33 cellular contexts compared by ENCODE assay signal in genomic region chr13:90188237-90188636, GRCh38.
A peak's percentile ranks its signal among the peaks of the same experiment; 100 is the strongest.
DNase-seq lines count a peak whose midpoint lies in the region; ATAC-seq, FAIRE-seq and TF ChIP-seq lines count a peak whose summit lies in the region.
"Had no signal": no experiment of that assay in that cellular context is flagged by ENCODE, and none has a peak within 500 bp of the region (broad histone marks: within the 10 kb centered on the region; RNA-seq: fewer than 3 reads in every experiment).

No MANE protein-coding gene starts in this region.

- H3F3A ChIP-seq in GM23248 (ENCODE audit: insufficient read depth) = no peaks in the 10 kb centered on the region

- H3K4me2 ChIP-seq in K562 (ENCODE audit: insufficient read depth, low read length) (no peak overlapping the region), GM23248 (ENCODE audit: unreplicated experiment) (no peak overlapping the region)
- H3K4me2 ChIP-seq: A549; BLaER1; BLaER1 treated with 17β-estradiol and CSF1 and Interleukin-3, amounts not matched to agents 10 nM and 100 nM had no signal

- H4K20me1 ChIP-seq in K562 (replicated peaks; ENCODE audit: control insufficient read depth, insufficient read depth, low read length) (no peaks in the 10 kb centered on the region), GM23248 (ENCODE audit: insufficient read depth) (no peaks in the 10 kb centered on the region)
- H4K20me1 ChIP-seq: BLaER1; BLaER1 treated with 17β-estradiol and CSF1 and Interleukin-3, amounts not matched to agents 10 nM and 100 nM had no signal

- WGBS in K562 (ENCODE audit: insufficient coverage, low coverage, missing lambda C conversion rate) = under 1% methylated on average over 4 of the region's 4 CpGs
- WGBS in GM23248 (ENCODE audit: low coverage in 1 of 2, low lambda C conversion rate in 2 of 2, missing lambda C conversion rate in 2 of 2), 2 experiments = 31% methylated on average over 4 of the region's 4 CpGs

- POLR2A ChIA-PET in HEK293T (lab: Yijun Ruan, JAX) (no interaction called here), K562 (lab: Yijun Ruan, JAX) (interaction anchor here (1.0 kb wide), 1 partner anchor 56 kb away, joined by 3 read pairs; no protein-coding TSS in a partner anchor)

- no peak for TF ChIP-seq POLR2A in K562 (conservative IDR thresholded peaks at IDR 0.05)

- H3K9me2 ChIP-seq in GM23248 (ENCODE audit: insufficient read depth) = no peaks in the 10 kb centered on the region

- no peak for TF ChIP-seq EP300 in K562 (IDR thresholded peaks at IDR 0.05; ENCODE audit: low read length)

- H3K4me3 ChIP-seq in K562 (no peak overlapping the region), GM23248 (no peak overlapping the region)
- H3K4me3 ChIP-seq: A549; BLaER1; BLaER1 treated with 17β-estradiol and CSF1 and Interleukin-3, amounts not matched to agents 10 nM and 100 nM had no signal

- no peak for TF ChIP-seq RAD21 in K562 (CRISPR knock-in tag; conservative IDR thresholded peaks at IDR 0.05 in 1 of 2, IDR thresholded peaks at IDR 0.05 in 1 of 2)

- CTCF ChIA-PET in HEK293T (lab: Yijun Ruan, JAX) = no interaction called here
- CTCF ChIA-PET in K562 (lab: Yijun Ruan, JAX; ENCODE audit: low intra/inter-chr PET ratio) = no interaction called here

- H2AFZ ChIP-seq in K562 (ENCODE audit: low read depth, low read length) = no peak overlapping the region
- H2AFZ ChIP-seq in GM23248 = no peak overlapping the region

- no peak for FAIRE-seq in K562 (lab: Jason Lieb, UNC)
- FAIRE-seq: A204.1, A549, D721Med had no signal

- no peak for ATAC-seq in K562
- ATAC-seq: A549; CD8-positive, alpha-beta T cell had no signal

- H3K4me1 ChIP-seq in K562 (replicated peaks in 1 of 2; ENCODE audit: control insufficient read depth in 2 of 2, insufficient read depth in 2 of 2, low read length in 2 of 2) (no peaks in the 10 kb centered on the region), GM23248 (ENCODE audit: insufficient read depth) (no peaks in the 10 kb centered on the region)
- H3K4me1 ChIP-seq: A549; BE2C; BLaER1; BLaER1 treated with 17β-estradiol and CSF1 and Interleukin-3, amounts not matched to agents 10 nM and 100 nM had no signal

- H3K27me3 ChIP-seq in K562 (ENCODE audit: control insufficient read depth in 2 of 2, insufficient read depth in 2 of 2, low read length in 2 of 2) (no peaks in the 10 kb centered on the region), GM23248 (replicated peaks; ENCODE audit: insufficient read depth) (no peaks in the 10 kb centered on the region)
- H3K27me3 ChIP-seq: BE2C; BLaER1; BLaER1 treated with 17β-estradiol and CSF1 and Interleukin-3, amounts not matched to agents 10 nM and 100 nM had no signal

- H3K27ac ChIP-seq in K562 (ENCODE audit: extremely low read depth, low read depth, low read length) (no peak overlapping the region), GM23248 (no peak overlapping the region)
- H3K27ac ChIP-seq: 22Rv1; A549; BLaER1; BLaER1 treated with 17β-estradiol and CSF1 and Interleukin-3, amounts not matched to agents 10 nM and 100 nM; C4-2B had no signal

- H3K9me3 ChIP-seq in K562 (replicated peaks; ENCODE audit: control insufficient read depth, insufficient read depth, low read depth, low read length) (peaks cover 8% of the 10 kb centered on the region; the same call in 1 of the 2 replicates), GM23248 (ENCODE audit: low read depth) (no peaks in the 10 kb centered on the region)
- H3K9me3 ChIP-seq: A549; BE2C; BLaER1; BLaER1 treated with 17β-estradiol and CSF1 and Interleukin-3, amounts not matched to agents 10 nM and 100 nM; Caco-2 had no signal

- in situ Hi-C loops in K562 (cut with MboI) (no loop called here), GM23248 (cut with MboI) (no loop called here)

- no peak overlapping the region for H3K9ac ChIP-seq in K562 (ENCODE audit: insufficient read depth in 1 of 2, low read depth in 2 of 2, low read length in 2 of 2)
- no peak overlapping the region for H3K9ac ChIP-seq in GM23248
- H3K9ac ChIP-seq: BLaER1; BLaER1 treated with 17β-estradiol and CSF1 and Interleukin-3, amounts not matched to agents 10 nM and 100 nM had no signal

- H3K36me3 ChIP-seq in K562 (ENCODE audit: control insufficient read depth, insufficient read depth, low read length) (no peaks in the 10 kb centered on the region), GM23248 (ENCODE audit: low read depth) (no peaks in the 10 kb centered on the region)
- H3K36me3 ChIP-seq: BE2C; BLaER1; BLaER1 treated with 17β-estradiol and CSF1 and Interleukin-3, amounts not matched to agents 10 nM and 100 nM had no signal

- TF ChIP-seq CTCF in K562 (IDR thresholded peaks at IDR 0.05 in 2 of 3, conservative IDR thresholded peaks at IDR 0.05 in 1 of 3; ENCODE audit: insufficient read depth in 2 of 3, low read depth in 1 of 3, low read length in 3 of 3) = no peak

- intact Hi-C loops in K562 (cut with micrococcal nuclease) = no loop called here

- no peak for DNase-seq in HEK293T (ENCODE audit: extremely low spot score)
- peak; percentile 3 for DNase-seq in NCI-H446 treated with DMSO at 0.1 percent for 48 hours (lab: John Stamatoyannopoulos, UW)
- DNase-seq in K562 (ENCODE audit: extremely low read depth in 1 of 4, low spot score in 3 of 4) = no peak
- no peak for DNase-seq in GM23248
- no peak for DNase-seq in T-helper 9 cell
- DNase-seq in NCI-H1048 (lab: John Stamatoyannopoulos, UW) = no peak
- DNase-seq: 8988T; ACHN; AML-193; BE2C; C1 segment of cervical spinal cord; Caco-2; Calu3; CD4-positive, alpha-beta memory T cell; CD4-positive, alpha-beta T cell; CD4-positive, CD25-positive, alpha-beta regulatory T cell; CD8-positive, alpha-beta memory T cell; CD8-positive, alpha-beta T cell; COR-L47; DMS 273 treated with DMSO at 0.1 percent for 48 hours; DMS153; DMS53; DMS79; DMS79 treated with DMSO at 0.1 percent for 48 hours; DND-41; EL had no signal

- BruUV-seq in K562 (replicated peaks; lab: Mats Ljungman, UMichigan) = no TSS peak

- no peaks in the 10 kb centered on the region for H3K79me2 ChIP-seq in K562 (ENCODE audit: control insufficient read depth, insufficient read depth, low read length)
- H3K79me2 ChIP-seq in GM23248 (ENCODE audit: insufficient read depth) = no peaks in the 10 kb centered on the region

- H3K9me1 ChIP-seq in K562 (ENCODE audit: control insufficient read depth, insufficient read depth, low read length) = no peaks in the 10 kb centered on the region

TF ChIP-seq in HEK293T, 16 proteins besides CTCF, POLR2A, EP300 and RAD21:
- TF ChIP-seq SP1 (IDR thresholded peaks at IDR 0.05) (no peak), L3MBTL2 (conservative IDR thresholded peaks at IDR 0.05) (peak; percentile 57), BHLHE40 (IDR thresholded peaks at IDR 0.05; ENCODE audit: borderline replicate concordance) (no peak)

TF ChIP-seq in K562, 482 proteins besides CTCF, POLR2A, EP300 and RAD21 (continues in another document):
- TF ChIP-seq HBP1 (CRISPR knock-in tag; IDR thresholded peaks at IDR 0.05) (no peak), ZNF23 (CRISPR knock-in tag; IDR thresholded peaks at IDR 0.05) (0 out of 2 replicates have a peak, but pooled peaks have one; percentile 27), SP1 (CRISPR knock-in tag; IDR thresholded peaks at IDR 0.05) (no peak), PHB (CRISPR knock-in tag; IDR thresholded peaks at IDR 0.05) (no peak), CLOCK (CRISPR knock-in tag; IDR thresholded peaks at IDR 0.05; ENCODE audit: borderline replicate concordance) (0 out of 2 replicates have a peak, but pooled peaks have one; percentile 27), ZNF668 (CRISPR knock-in tag; IDR thresholded peaks at IDR 0.05) (no peak), POLR2AphosphoS5 (IDR thresholded peaks at IDR 0.05; ENCODE audit: control insufficient read depth, insufficient read depth, low read depth, low read length) (no peak), POLR2B (IDR thresholded peaks at IDR 0.05; ENCODE audit: low read depth, partially characterized antibody) (no peak), KDM5B (IDR thresholded peaks at IDR 0.05; ENCODE audit: insufficient replicate concordance, low read depth, low read length) (no peak), ZNF586 (CRISPR knock-in tag; conservative IDR thresholded peaks at IDR 0.05) (0 out of 2 replicates have a peak, but pooled peaks have one; percentile 29), POLR2H (tag; IDR thresholded peaks at IDR 0.05; ENCODE audit: low read depth) (no peak), FOXA3 (CRISPR knock-in tag; conservative IDR thresholded peaks at IDR 0.05 in 1 of 2, IDR thresholded peaks at IDR 0.05 in 1 of 2) (0 out of 4 replicates have a peak, but pooled peaks of 1 of the 2 experiments have one; percentile 16)
